Comparison of ENCODE assay signal across 2 cellular contexts in genomic region chr11:19243601-19244000, GRCh38.
TF ChIP-seq lines count a peak whose summit lies in the region.

No MANE protein-coding gene starts in this region.

TF ChIP-seq in HepG2, 621 proteins besides CTCF, POLR2A, EP300 and RAD21:
- peak; percentile 79; the same call in 1 of the 2 replicates for TF ChIP-seq ZNF652 (CRISPR knock-in tag; IDR thresholded peaks at IDR 0.05; ENCODE audit: borderline replicate concordance, low read depth)
- no peak for TF ChIP-seq MIER2 (CRISPR knock-in tag; IDR thresholded peaks at IDR 0.05)
- peak; percentile 80 for TF ChIP-seq ZNF629 (CRISPR knock-in tag; conservative IDR thresholded peaks at IDR 0.05)

TF ChIP-seq in GM12878, 131 proteins besides CTCF, POLR2A, EP300 and RAD21:
- TF ChIP-seq GABPA (IDR thresholded peaks at IDR 0.05; ENCODE audit: low read depth) (no peak), IRF4 (IDR thresholded peaks at IDR 0.05; ENCODE audit: low read depth, low read length) (no peak), FOS (IDR thresholded peaks at IDR 0.05; ENCODE audit: borderline replicate concordance, extremely low read depth, insufficient read length) (no peak), GATAD2B (conservative IDR thresholded peaks at IDR 0.05; ENCODE audit: low read depth) (no peak), SP1 (IDR thresholded peaks at IDR 0.05; ENCODE audit: low read depth, low read length) (no peak), CEBPZ (IDR thresholded peaks at IDR 0.05; ENCODE audit: low read depth, low read length) (no peak), RFX5 (IDR thresholded peaks at IDR 0.05; ENCODE audit: low read depth, low read length) (no peak), HDAC2 (IDR thresholded peaks at IDR 0.05) (no peak), NR2C1 (IDR thresholded peaks at IDR 0.05) (no peak), EGR1 (IDR thresholded peaks at IDR 0.05; ENCODE audit: borderline replicate concordance in 1 of 2, low read depth in 2 of 2, low read length in 2 of 2) (no peak), ETV6 (conservative IDR thresholded peaks at IDR 0.05 in 1 of 2, IDR thresholded peaks at IDR 0.05 in 1 of 2; ENCODE audit: borderline replicate concordance in 1 of 2, low read depth in 1 of 2) (no peak), IKZF1 (conservative IDR thresholded peaks at IDR 0.05) (no peak), ZNF384 (IDR thresholded peaks at IDR 0.05; ENCODE audit: borderline replicate concordance, low read depth, low read length) (no peak), NFIC (IDR thresholded peaks at IDR 0.05; ENCODE audit: low read depth, low read length) (no peak), NRF1 (conservative IDR thresholded peaks at IDR 0.05; ENCODE audit: low read depth, low read length) (no peak), MEF2B (IDR thresholded peaks at IDR 0.05; ENCODE audit: partially characterized antibody, poor library complexity, severe bottlenecking) (no peak)
- TF ChIP-seq, protein P1, sequence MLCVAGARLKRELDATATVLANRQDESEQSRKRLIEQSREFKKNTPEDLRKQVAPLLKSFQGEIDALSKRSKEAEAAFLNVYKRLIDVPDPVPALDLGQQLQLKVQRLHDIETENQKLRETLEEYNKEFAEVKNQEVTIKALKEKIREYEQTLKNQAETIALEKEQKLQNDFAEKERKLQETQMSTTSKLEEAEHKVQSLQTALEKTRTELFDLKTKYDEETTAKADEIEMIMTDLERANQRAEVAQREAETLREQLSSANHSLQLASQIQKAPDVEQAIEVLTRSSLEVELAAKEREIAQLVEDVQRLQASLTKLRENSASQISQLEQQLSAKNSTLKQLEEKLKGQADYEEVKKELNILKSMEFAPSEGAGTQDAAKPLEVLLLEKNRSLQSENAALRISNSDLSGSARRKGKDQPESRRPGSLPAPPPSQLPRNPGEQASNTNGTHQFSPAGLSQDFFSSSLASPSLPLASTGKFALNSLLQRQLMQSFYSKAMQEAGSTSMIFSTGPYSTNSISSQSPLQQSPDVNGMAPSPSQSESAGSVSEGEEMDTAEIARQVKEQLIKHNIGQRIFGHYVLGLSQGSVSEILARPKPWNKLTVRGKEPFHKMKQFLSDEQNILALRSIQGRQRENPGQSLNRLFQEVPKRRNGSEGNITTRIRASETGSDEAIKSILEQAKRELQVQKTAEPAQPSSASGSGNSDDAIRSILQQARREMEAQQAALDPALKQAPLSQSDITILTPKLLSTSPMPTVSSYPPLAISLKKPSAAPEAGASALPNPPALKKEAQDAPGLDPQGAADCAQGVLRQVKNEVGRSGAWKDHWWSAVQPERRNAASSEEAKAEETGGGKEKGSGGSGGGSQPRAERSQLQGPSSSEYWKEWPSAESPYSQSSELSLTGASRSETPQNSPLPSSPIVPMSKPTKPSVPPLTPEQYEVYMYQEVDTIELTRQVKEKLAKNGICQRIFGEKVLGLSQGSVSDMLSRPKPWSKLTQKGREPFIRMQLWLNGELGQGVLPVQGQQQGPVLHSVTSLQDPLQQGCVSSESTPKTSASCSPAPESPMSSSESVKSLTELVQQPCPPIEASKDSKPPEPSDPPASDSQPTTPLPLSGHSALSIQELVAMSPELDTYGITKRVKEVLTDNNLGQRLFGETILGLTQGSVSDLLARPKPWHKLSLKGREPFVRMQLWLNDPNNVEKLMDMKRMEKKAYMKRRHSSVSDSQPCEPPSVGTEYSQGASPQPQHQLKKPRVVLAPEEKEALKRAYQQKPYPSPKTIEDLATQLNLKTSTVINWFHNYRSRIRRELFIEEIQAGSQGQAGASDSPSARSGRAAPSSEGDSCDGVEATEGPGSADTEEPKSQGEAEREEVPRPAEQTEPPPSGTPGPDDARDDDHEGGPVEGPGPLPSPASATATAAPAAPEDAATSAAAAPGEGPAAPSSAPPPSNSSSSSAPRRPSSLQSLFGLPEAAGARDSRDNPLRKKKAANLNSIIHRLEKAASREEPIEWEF (IDR thresholded peaks at IDR 0.05; ENCODE audit: insufficient replicate concordance, low read depth, low read length) = no peak
